8 cellular contexts compared by ENCODE assay signal in genomic region chr2:72917875-72918660, GRCh38. TPM values are rescaled to one million over a fixed set of nuclear protein-coding genes. Genes with fewer than 3 reads are reported as not detected.
DNase-seq lines count a peak whose midpoint lies in the region; ATAC-seq, FAIRE-seq and TF ChIP-seq lines count a peak whose summit lies in the region.

No MANE protein-coding gene starts in this region.

- no peak overlapping the region for H3K27ac ChIP-seq in SJCRH30
- no peak overlapping the region for H3K27ac ChIP-seq in thymus (ENCODE audit: low read depth)

- H3K4me3 Mint-ChIP-seq in stimulated activated naive CD8-positive, alpha-beta T cell treated with anti-CD3 and anti-CD28 coated beads, Interleukin-15, amount 100 ng/mL, for 72 hours, result peak overlapping the region; percentile 76 to 81

- ATAC-seq in stimulated activated naive CD8-positive, alpha-beta T cell treated with anti-CD3 and anti-CD28 coated beads, Interleukin-15, amount 100 ng/mL, for 72 hours, result no peak
- no peak for ATAC-seq in stimulated activated naive CD8-positive, alpha-beta T cell treated with anti-CD3 and anti-CD28 coated beads, Interleukin-15, Interleukin-2, amounts not matched to agents 100 U/mL and 50 U/mL, for 24 hours

- DNase-seq in stimulated activated naive CD8-positive, alpha-beta T cell treated with anti-CD3 and anti-CD28 coated beads, Interleukin-15, amount 100 ng/mL, for 72 hours, result peak in 1 of 2 donors; percentile 27
- no peak for DNase-seq in stimulated activated naive CD8-positive, alpha-beta T cell treated with anti-CD3 and anti-CD28 coated beads, Interleukin-15, Interleukin-2, amounts not matched to agents 100 U/mL and 50 U/mL, for 24 hours
- DNase-seq in SJCRH30 (no peak), superior temporal gyrus (ENCODE audit: extremely low spot score) (no peak), GM12892 (ENCODE audit: insufficient read length) (no peak), DMS153 (lab: John Stamatoyannopoulos, UW) (no peak)

- H3K4me1 ChIP-seq in SJCRH30, result no peaks in the 10 kb centered on the region
- peaks cover 4% of the 10 kb centered on the region for H3K4me1 ChIP-seq in thymus (ENCODE audit: control insufficient read depth, insufficient read depth, low read length)

- 1% methylated on average over 95 of the region's 95 CpGs for WGBS in thymus

- H3K4me3 ChIP-seq in SJCRH30, result peak overlapping the region; percentile 33
- peak overlapping the region; percentile 13 for H3K4me3 ChIP-seq in iPS-11a (ENCODE audit: low read depth, low read length)
- peak overlapping the region; percentile 44 for H3K4me3 ChIP-seq in thymus (ENCODE audit: low read length)

- no peaks in the 10 kb centered on the region for H3K9me3 ChIP-seq in SJCRH30 (replicated peaks)
- peaks cover 1% of the 10 kb centered on the region for H3K9me3 ChIP-seq in thymus (ENCODE audit: control insufficient read depth)

- no peaks in the 10 kb centered on the region for H3K9me3 Mint-ChIP-seq in stimulated activated naive CD8-positive, alpha-beta T cell treated with anti-CD3 and anti-CD28 coated beads, Interleukin-15, amount 100 ng/mL, for 72 hours

- FAIRE-seq in GM12892 (lab: Jason Lieb, UNC), result no peak

- peaks cover 53% of the 10 kb centered on the region for H3K4me1 Mint-ChIP-seq in stimulated activated naive CD8-positive, alpha-beta T cell treated with anti-CD3 and anti-CD28 coated beads, Interleukin-15, amount 100 ng/mL, for 72 hours

- H3K27me3 ChIP-seq in SJCRH30 (peaks cover 64% of the 10 kb centered on the region), thymus (ENCODE audit: control insufficient read depth, insufficient read depth) (peaks cover 92% of the 10 kb centered on the region)

- H3K27me3 Mint-ChIP-seq in stimulated activated naive CD8-positive, alpha-beta T cell treated with anti-CD3 and anti-CD28 coated beads, Interleukin-15, amount 100 ng/mL, for 72 hours, result peaks cover 93% of the 10 kb centered on the region

- H3K27ac Mint-ChIP-seq in stimulated activated naive CD8-positive, alpha-beta T cell treated with anti-CD3 and anti-CD28 coated beads, Interleukin-15, amount 100 ng/mL, for 72 hours, result no peak overlapping the region

- H3K36me3 ChIP-seq in SJCRH30 (no peaks in the 10 kb centered on the region), thymus (ENCODE audit: control insufficient read depth, insufficient read depth) (no peaks in the 10 kb centered on the region)

- TF ChIP-seq POLR2A in GM12892 (IDR thresholded peaks at IDR 0.05; ENCODE audit: low read depth, low read length), result no peak

RNA-seq across cellular contexts. Expression of gene EMX1, which starts 0.7 kb away (rescaled TPM):
- total RNA-seq in SJCRH30 (2014; rRNA removed; shearing (Covaris generic)), result not detected in 2 replicates
- 0.82 TPM for polyA plus RNA-seq in thymus
- polyA plus RNA-seq in GM12892 (2012; ENCODE audit: missing spikeins), result 0.66 TPM

RNA-seq across cellular contexts. Expression of gene SPR, which starts 30.9 kb away (rescaled TPM):
- 34.3 and 37.3 TPM in 2 replicates for total RNA-seq in SJCRH30 (2014; rRNA removed; shearing (Covaris generic))
- polyA plus RNA-seq in thymus, result 9.1 TPM
- 2.8 TPM for polyA plus RNA-seq in GM12892 (2012; ENCODE audit: missing spikeins)
